8 cellular contexts compared by ENCODE assay signal in genomic region chr3:128879991-128880390, GRCh38. TPM values are rescaled to one million over a fixed set of nuclear protein-coding genes. Genes with fewer than 3 reads are reported as not detected.
DNase-seq lines count a peak whose midpoint lies in the region; ATAC-seq and TF ChIP-seq lines count a peak whose summit lies in the region.

No MANE protein-coding gene starts in this region.

- H3K79me2 ChIP-seq in Karpas-422 (ENCODE audit: low read length): peaks cover 63% of the 10 kb centered on the region

- H3K27me3 Mint-ChIP-seq in natural killer cell (ENCODE audit: low read depth in 2 of 2): no peaks in the 10 kb centered on the region

- intact Hi-C loops in natural killer cell (cut with micrococcal nuclease): loop anchor here (1.0 to 2.0 kb wide), 4 partner anchors 76 to 263 kb away; partner anchors contain the start of gene RPN1

- peak; percentile 49 for DNase-seq in Karpas-422
- DNase-seq in choroid plexus epithelial cell (ENCODE audit: low read depth): no peak
- DNase-seq in natural killer cell: no peak
- no peak for DNase-seq in effector CD8-positive, alpha-beta T cell (lab: John Stamatoyannopoulos, UW)
- DNase-seq in NCI-H226: no peak

- H4K20me1 ChIP-seq in BLaER1 (peaks cover 17% of the 10 kb centered on the region), Karpas-422 (ENCODE audit: insufficient read depth, low read depth, low read length) (no peaks in the 10 kb centered on the region)

- H3K4me2 ChIP-seq in BLaER1 (peak overlapping the region; percentile 97), Karpas-422 (ENCODE audit: low read depth, low read length, poor library complexity, severe bottlenecking) (peak overlapping the region; percentile 93)

- peaks cover 38% of the 10 kb centered on the region for H3K36me3 ChIP-seq in BLaER1
- 0 out of 2 replicates have a peak, but pooled peaks cover 14% of the 10 kb centered on the region for H3K36me3 ChIP-seq in Karpas-422 (ENCODE audit: insufficient read depth, low read length)

- peak overlapping the region; percentile 95 for H3K9ac ChIP-seq in BLaER1
- peak overlapping the region; percentile 86 for H3K9ac ChIP-seq in Karpas-422 (ENCODE audit: low read length)

- H3K9me3 ChIP-seq in BLaER1 (no peaks in the 10 kb centered on the region), Karpas-422 (ENCODE audit: low read length) (no peaks in the 10 kb centered on the region)

- H3K27me3 ChIP-seq in BLaER1: no peaks in the 10 kb centered on the region
- no peaks in the 10 kb centered on the region for H3K27me3 ChIP-seq in Karpas-422 (ENCODE audit: low read length)

- H3K4me3 ChIP-seq in BLaER1 (peak overlapping the region; percentile 83), Karpas-422 (ENCODE audit: low read length) (peak overlapping the region; percentile 89), choroid plexus epithelial cell (ENCODE audit: low read depth, low read length) (peak overlapping the region; percentile 98)

- no peak for ATAC-seq in natural killer cell
- no peak for ATAC-seq in GM19395 (IDR thresholded peaks at IDR 0.05; ENCODE audit: unreplicated experiment)
- no peak for ATAC-seq in HG03469 (IDR thresholded peaks at IDR 0.05; ENCODE audit: unreplicated experiment)

- H3K4me3 Mint-ChIP-seq in natural killer cell: peak overlapping the region; percentile 81

- H3K9me3 Mint-ChIP-seq in natural killer cell: no peaks in the 10 kb centered on the region

- H3K36me3 Mint-ChIP-seq in natural killer cell: no peaks in the 10 kb centered on the region

- peak overlapping the region; percentile 95 for H3K27ac ChIP-seq in BLaER1
- H3K27ac ChIP-seq in Karpas-422 (ENCODE audit: low read length): no peak overlapping the region

- H3K9me2 ChIP-seq in Karpas-422 (replicated peaks; ENCODE audit: insufficient read depth, low read length): no peaks in the 10 kb centered on the region

- TF ChIP-seq CTCF in choroid plexus epithelial cell (conservative IDR thresholded peaks at IDR 0.05; ENCODE audit: low read depth, low read length) (no peak), natural killer cell (IDR thresholded peaks at IDR 0.05) (no peak)

- H3K27ac Mint-ChIP-seq in natural killer cell: peak overlapping the region; percentile 90 to 92

- H3K4me1 ChIP-seq in BLaER1 (peaks cover 52% of the 10 kb centered on the region), Karpas-422 (ENCODE audit: low read length) (peaks cover 43% of the 10 kb centered on the region)

- 0 out of 2 replicates have a peak overlapping the region, but pooled peaks have one; percentile 28 for H2AFZ ChIP-seq in Karpas-422 (ENCODE audit: low read length)

- peaks cover 56 to 61% of the 10 kb centered on the region in 2 donors for H3K4me1 Mint-ChIP-seq in natural killer cell

RNA-seq across cellular contexts. Expression of gene ACAD9, which starts 0.6 kb away (rescaled TPM):
- 27.5 and 33.8 TPM in 2 replicates for total RNA-seq in Karpas-422 (2014; rRNA removed; shearing (Covaris generic); ENCODE audit: low replicate concordance)
- total RNA-seq in natural killer cell: 10 to 100 TPM; 43.4 to 71.3 (median 54.2) TPM
